10 cellular contexts compared by ENCODE assay signal in genomic region chr10:23742368-23742767, GRCh38.
A peak's percentile ranks its signal among the peaks of the same experiment; 100 is the strongest.
DNase-seq lines count a peak whose midpoint lies in the region; ATAC-seq, FAIRE-seq and TF ChIP-seq lines count a peak whose summit lies in the region.
"Had no signal": no experiment of that assay in that cellular context is flagged by ENCODE, and none has a peak within 500 bp of the region (broad histone marks: within the 10 kb centered on the region; RNA-seq: fewer than 3 reads in every experiment).

No MANE protein-coding gene starts in this region.

- H4K91ac ChIP-seq in neuronal stem cell (ENCODE audit: low read depth, low read length, poor library complexity) = no peak overlapping the region

- peak overlapping the region; percentile 46 for H3K4me3 ChIP-seq in DOHH2 (ENCODE audit: low read length)
- H3K4me3 ChIP-seq in MM.1S (ENCODE audit: low read length) = no peak overlapping the region
- H3K4me3 ChIP-seq in neuronal stem cell (ENCODE audit: low read length in 2 of 2) = no peak overlapping the region
- no peak overlapping the region for H3K4me3 ChIP-seq in small intestine (ENCODE audit: low read depth in 1 of 2, low read length in 2 of 2)

- H3K27ac ChIP-seq in DOHH2 (ENCODE audit: low read depth, low read length) = 0 out of 2 replicates have a peak overlapping the region, but pooled peaks have one; percentile 16
- no peak overlapping the region for H3K27ac ChIP-seq in MM.1S (ENCODE audit: low read length)
- no peak overlapping the region for H3K27ac ChIP-seq in neuronal stem cell (replicated peaks; ENCODE audit: low read length)
- no peak overlapping the region for H3K27ac ChIP-seq in small intestine (ENCODE audit: low read depth in 1 of 2, low read length in 1 of 2)

- H2BK120ac ChIP-seq in neuronal stem cell (ENCODE audit: low read depth, low read length) = no peak overlapping the region

- H2BK15ac ChIP-seq in neuronal stem cell (ENCODE audit: low read length) = no peak overlapping the region

- no peak for TF ChIP-seq CTCF in DOHH2 (IDR thresholded peaks at IDR 0.05; ENCODE audit: low read depth, low read length, poor library complexity, severe bottlenecking)
- no peak for TF ChIP-seq CTCF in MM.1S (IDR thresholded peaks at IDR 0.05; ENCODE audit: low read length)

- DNase-seq in MM.1S (peak; percentile 25), T1000 (lab: John Stamatoyannopoulos, UW) (no peak), NCI-H226 (no peak), neuronal stem cell (ENCODE audit: low spot score) (no peak), small intestine (no peak)
- DNase-seq: activated CD4-positive, alpha-beta T cell treated with anti-CD3 and anti-CD28 coated beads for 4 hours; posterior cingulate gyrus had no signal

- H2BK12ac ChIP-seq in neuronal stem cell (ENCODE audit: low read length) = no peak overlapping the region

- H3K18ac ChIP-seq in neuronal stem cell (ENCODE audit: low read length) = no peak overlapping the region

- no peak overlapping the region for H4K8ac ChIP-seq in neuronal stem cell (ENCODE audit: low read depth, low read length)

- no peak overlapping the region for H2AK5ac ChIP-seq in neuronal stem cell (ENCODE audit: low read depth, low read length)

- H3K27me3 ChIP-seq in DOHH2 (ENCODE audit: control insufficient read depth, low read length) (no peaks in the 10 kb centered on the region), MM.1S (replicated peaks; ENCODE audit: insufficient read depth, low read length) (no peaks in the 10 kb centered on the region), neuronal stem cell (ENCODE audit: control insufficient read depth in 3 of 3, insufficient read depth in 3 of 3, low read depth in 1 of 3, low read length in 3 of 3) (no peaks in the 10 kb centered on the region), small intestine (ENCODE audit: control insufficient read depth in 2 of 2, insufficient read depth in 2 of 2, low read length in 2 of 2) (no peaks in the 10 kb centered on the region)

- no peak overlapping the region for H2BK5ac ChIP-seq in neuronal stem cell (ENCODE audit: low read length)

- WGBS in neuronal stem cell (ENCODE audit: extremely low coverage in 2 of 2, insufficient read length in 2 of 2, insufficient replicate concordance in 1 of 2), 2 donors = no CpG with 5 or more reads among the region's 2 CpGs
- WGBS in small intestine, 3 donors = 82 to 90% (median 89%) methylated on average over 2 of the region's 2 CpGs

- H3K79me2 ChIP-seq in DOHH2 (ENCODE audit: control insufficient read depth, low read length) (no peaks in the 10 kb centered on the region), MM.1S (ENCODE audit: low read length) (no peaks in the 10 kb centered on the region)

- H3F3A ChIP-seq in DOHH2 (ENCODE audit: control insufficient read depth, insufficient read depth) = no peaks in the 10 kb centered on the region
- no peaks in the 10 kb centered on the region for H3F3A ChIP-seq in MM.1S (ENCODE audit: insufficient read depth, low read length)

- H3K9me3 ChIP-seq in DOHH2 (ENCODE audit: control insufficient read depth, insufficient read depth, low read length) (no peaks in the 10 kb centered on the region; the same call in 1 of the 2 replicates), MM.1S (replicated peaks; ENCODE audit: insufficient read depth, low read length) (no peaks in the 10 kb centered on the region), neuronal stem cell (replicated peaks in 1 of 2; ENCODE audit: control insufficient read depth in 2 of 2, insufficient read depth in 1 of 2, low read depth in 1 of 2, low read length in 2 of 2) (no peaks in the 10 kb centered on the region), small intestine (ENCODE audit: control insufficient read depth, low read depth) (no peaks in the 10 kb centered on the region)

- H3K4ac ChIP-seq in neuronal stem cell (ENCODE audit: low read length) = no peak overlapping the region

- H3K4me2 ChIP-seq in DOHH2 (ENCODE audit: low read length) = peak overlapping the region; percentile 51
- no peak overlapping the region for H3K4me2 ChIP-seq in MM.1S (ENCODE audit: low read depth, low read length)
- no peak overlapping the region for H3K4me2 ChIP-seq in neuronal stem cell (ENCODE audit: insufficient read depth, low read length, poor library complexity, severe bottlenecking)

- H3K23ac ChIP-seq in neuronal stem cell (ENCODE audit: low read depth, low read length, poor library complexity) = no peak overlapping the region

- H3K14ac ChIP-seq in neuronal stem cell (ENCODE audit: low read length) = no peak overlapping the region

- H3K79me1 ChIP-seq in neuronal stem cell (ENCODE audit: low read depth, low read length) = no peaks in the 10 kb centered on the region

- ATAC-seq in GM19372 (IDR thresholded peaks at IDR 0.05; ENCODE audit: low read depth, unreplicated experiment) (peak; percentile 85), HG02938 (IDR thresholded peaks at IDR 0.05; ENCODE audit: unreplicated experiment) (peak; percentile 98)

- H2AFZ ChIP-seq in MM.1S (ENCODE audit: low read length) (no peak overlapping the region), neuronal stem cell (ENCODE audit: low read length) (no peak overlapping the region)

- H3K9me2 ChIP-seq in DOHH2 (replicated peaks; ENCODE audit: control insufficient read depth, low read length) = no peaks in the 10 kb centered on the region
- no peaks in the 10 kb centered on the region for H3K9me2 ChIP-seq in MM.1S (replicated peaks; ENCODE audit: insufficient read depth, low read length)

- H3K9ac ChIP-seq in MM.1S (ENCODE audit: low read length) (no peak overlapping the region), neuronal stem cell (ENCODE audit: low read depth, low read length, poor library complexity) (no peak overlapping the region)

- H3K4me1 ChIP-seq in DOHH2 (ENCODE audit: control insufficient read depth, low read length) (peaks cover 18% of the 10 kb centered on the region), MM.1S (ENCODE audit: low read length) (no peaks in the 10 kb centered on the region), neuronal stem cell (ENCODE audit: control insufficient read depth in 2 of 2, insufficient read depth in 1 of 2, low read depth in 1 of 2, low read length in 2 of 2) (no peaks in the 10 kb centered on the region), small intestine (ENCODE audit: control insufficient read depth in 2 of 2, insufficient read depth in 1 of 2, low read depth in 1 of 2, low read length in 1 of 2) (no peaks in the 10 kb centered on the region)

- H4K20me1 ChIP-seq in DOHH2 (ENCODE audit: control insufficient read depth, insufficient read depth, low read depth, low read length) (no peaks in the 10 kb centered on the region), MM.1S (ENCODE audit: insufficient read depth, low read length) (no peaks in the 10 kb centered on the region)

- no peak for FAIRE-seq in small intestine (lab: Jason Lieb, UNC)

- H3K36me3 ChIP-seq in DOHH2 (ENCODE audit: control insufficient read depth, low read length) (0 out of 2 replicates have a peak, but pooled peaks cover 6% of the 10 kb centered on the region), MM.1S (replicated peaks; ENCODE audit: insufficient read depth, low read length) (no peaks in the 10 kb centered on the region), neuronal stem cell (replicated peaks in 1 of 2; ENCODE audit: control insufficient read depth in 2 of 2, insufficient read depth in 2 of 2, low read length in 2 of 2) (no peaks in the 10 kb centered on the region), small intestine (ENCODE audit: control insufficient read depth in 2 of 2, insufficient read depth in 2 of 2, low read length in 2 of 2) (no peaks in the 10 kb centered on the region)
